1 cellular context compared by ENCODE assay signal in the genomic region with DNA sequence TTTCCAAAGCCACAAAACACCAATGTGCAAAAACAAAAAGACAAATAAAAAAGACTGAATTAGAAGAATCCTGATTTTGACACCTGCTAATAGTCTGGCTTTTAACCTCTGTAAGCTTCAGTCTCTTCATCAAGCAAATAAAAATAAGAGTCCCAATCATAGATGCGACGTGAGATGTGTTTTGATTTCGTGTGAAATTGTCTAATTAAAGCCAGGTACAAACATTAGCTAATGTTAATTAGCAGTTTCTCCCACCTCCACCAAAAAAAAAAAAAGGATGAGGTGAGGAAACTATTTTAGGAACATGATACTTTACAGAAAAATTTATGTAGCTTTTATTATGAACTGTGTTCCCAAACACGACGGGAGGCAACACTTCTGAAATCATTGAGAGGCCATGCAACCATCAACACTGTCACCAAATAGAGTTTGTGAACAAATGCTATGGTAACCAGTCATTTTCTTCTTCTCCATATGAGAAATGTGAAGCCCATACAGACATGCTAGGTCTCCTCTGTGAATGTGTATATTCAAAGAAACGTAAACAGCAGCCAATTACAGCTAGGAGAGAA.
TF ChIP-seq lines count a peak whose summit lies in the region.

No MANE protein-coding gene starts in this region.

TF ChIP-seq in endothelial cell of umbilical vein, 7 proteins besides CTCF, POLR2A, EP300 and RAD21:
- TF ChIP-seq EZH2 (IDR thresholded peaks at IDR 0.05; ENCODE audit: borderline replicate concordance, low read depth, low read length, severe bottlenecking) (no peak), POLR2AphosphoS5 (IDR thresholded peaks at IDR 0.05; ENCODE audit: insufficient read depth, low read depth, low read length) (no peak), FOS (IDR thresholded peaks at IDR 0.05; ENCODE audit: borderline replicate concordance, insufficient read depth, low read length) (no peak), GATA2 (IDR thresholded peaks at IDR 0.05; ENCODE audit: insufficient read depth, insufficient read length, low read depth, low read length) (no peak), JUN (IDR thresholded peaks at IDR 0.05; ENCODE audit: borderline replicate concordance, insufficient read depth, insufficient read length, low read depth) (no peak), MAX (IDR thresholded peaks at IDR 0.05; ENCODE audit: insufficient read depth, insufficient read length) (no peak), MYC (IDR thresholded peaks at IDR 0.05; ENCODE audit: low read depth, low read length) (no peak)
